Comparison of ENCODE assay signal across 13 cellular contexts in genomic region chr16:51243836-51244483, GRCh38.
A peak's percentile ranks its signal among the peaks of the same experiment; 100 is the strongest.
DNase-seq lines count a peak whose midpoint lies in the region; TF ChIP-seq lines count a peak whose summit lies in the region.
"Had no signal": no experiment of that assay in that cellular context is flagged by ENCODE, and none has a peak within 500 bp of the region (broad histone marks: within the 10 kb centered on the region; RNA-seq: fewer than 3 reads in every experiment).

No MANE protein-coding gene starts in this region.

- DNase-seq in Caki2 (ENCODE audit: low read depth) (peak; percentile 53), MG63 (peak; percentile 67), epithelial cell of esophagus (ENCODE audit: low read depth) (peak; percentile 65), mesendoderm (peak; percentile 32), prostate gland (ENCODE audit: low spot score) (no peak), NCI-H2029 treated with DMSO at 0.1 percent for 48 hours (lab: John Stamatoyannopoulos, UW) (no peak)
- no peak for DNase-seq in stimulated activated naive CD4-positive, alpha-beta T cell treated with Interleukin-2 at 50 U/mL for 16 hours (lab: John Stamatoyannopoulos, UW)
- DNase-seq in stimulated activated CD4-positive, alpha-beta T cell treated with anti-CD3 and anti-CD28 coated beads, Interleukin-2, amount 100 ng/mL, for 24 hours, result no peak
- DNase-seq: activated CD8-positive, alpha-beta memory T cell treated with anti-CD3 and anti-CD28 coated beads, Interleukin-2, amount 10 ng/mL, durations not matched to agents 7 days and 5 days; activated naive CD4-positive, alpha-beta T cell treated with anti-CD3 and anti-CD28 coated beads, Interleukin-2, amount 10 ng/mL, durations not matched to agents 7 days and 5 days; cerebellar nuclear complex; stimulated activated CD4-positive, alpha-beta T cell treated with anti-CD3 and anti-CD28 coated beads, Interleukin-12 subunit alpha, Interleukin-12 subunit beta, amount 100 ng/mL, for 4 hours had no signal

- no peaks in the 10 kb centered on the region for H3K9me3 ChIP-seq in MG63
- H3K9me3 ChIP-seq in prostate gland, result no peaks in the 10 kb centered on the region

- H3K4me3 ChIP-seq in MG63 (no peak overlapping the region), epithelial cell of esophagus (ENCODE audit: low read length) (no peak overlapping the region), mesendoderm (ENCODE audit: low read length) (no peak overlapping the region), prostate gland (no peak overlapping the region)
- H3K4me3 ChIP-seq: suprapubic skin had no signal

- H3K79me2 ChIP-seq in mesendoderm (ENCODE audit: control insufficient read depth, insufficient read depth, low read length), result no peaks in the 10 kb centered on the region

- no peak overlapping the region for H3K23ac ChIP-seq in mesendoderm (ENCODE audit: low read length)

- intact Hi-C loops in prostate gland (cut with DNase I), result no loop called here

- H2AK5ac ChIP-seq in mesendoderm (ENCODE audit: low read length), result no peak overlapping the region

- no peaks in the 10 kb centered on the region for H3K79me1 ChIP-seq in mesendoderm (ENCODE audit: low read length)

- H3K4me2 ChIP-seq in mesendoderm (ENCODE audit: low read length), result no peak overlapping the region

- no peak overlapping the region for H2BK15ac ChIP-seq in mesendoderm (replicated peaks; ENCODE audit: low read depth)

- TF ChIP-seq POLR2A in prostate gland (IDR thresholded peaks at IDR 0.05), result no peak

- peaks cover 11% of the 10 kb centered on the region for H3K27me3 ChIP-seq in MG63
- H3K27me3 ChIP-seq in mesendoderm (ENCODE audit: insufficient read depth, low read length, poor library complexity), result no peaks in the 10 kb centered on the region
- H3K27me3 ChIP-seq in prostate gland (replicated peaks; ENCODE audit: insufficient read depth), result no peaks in the 10 kb centered on the region

- in situ Hi-C loops in Caki2 (cut with HindIII; ENCODE audit: low pct_unique_long_range_greater_than_20kb, low sequenced_read_pairs), result no loop called here

- H3K56ac ChIP-seq in mesendoderm (ENCODE audit: low read length), result no peak overlapping the region

- H3K27ac ChIP-seq in mesendoderm (ENCODE audit: low read depth, low read length) (no peak overlapping the region), prostate gland (no peak overlapping the region)
- H3K27ac ChIP-seq: suprapubic skin had no signal

- no peak for TF ChIP-seq CTCF in epithelial cell of esophagus (IDR thresholded peaks at IDR 0.05; ENCODE audit: insufficient read depth, low read depth, low read length, missing control alignments)
- TF ChIP-seq CTCF in prostate gland (IDR thresholded peaks at IDR 0.05), result no peak

- H2BK120ac ChIP-seq in mesendoderm (ENCODE audit: low read depth, low read length), result no peak overlapping the region

- H3K9ac ChIP-seq in mesendoderm (ENCODE audit: low read length), result no peak overlapping the region

- no peak overlapping the region for H3K4ac ChIP-seq in mesendoderm (ENCODE audit: low read depth, low read length)

- no peak overlapping the region for H4K5ac ChIP-seq in mesendoderm (ENCODE audit: low read length)

- H3K36me3 ChIP-seq in MG63 (no peaks in the 10 kb centered on the region), mesendoderm (ENCODE audit: control insufficient read depth, insufficient read depth, low read length) (no peaks in the 10 kb centered on the region), prostate gland (no peaks in the 10 kb centered on the region)
- H3K36me3 ChIP-seq: suprapubic skin had no signal

- H3K18ac ChIP-seq in mesendoderm (ENCODE audit: low read length), result peak overlapping the region; percentile 62

- H3K4me1 ChIP-seq in mesendoderm (ENCODE audit: control insufficient read depth, low read depth, low read length), result peaks cover 3% of the 10 kb centered on the region
- no peaks in the 10 kb centered on the region for H3K4me1 ChIP-seq in prostate gland (replicated peaks)
- H3K4me1 ChIP-seq: suprapubic skin had no signal

- no CpG with 5 or more reads among the region's 12 CpGs for WGBS in mesendoderm (ENCODE audit: extremely low coverage, insufficient coverage, low lambda C conversion rate)
- 18% methylated on average over 12 of the region's 12 CpGs for WGBS in prostate gland

- no peak overlapping the region for H2BK5ac ChIP-seq in mesendoderm (ENCODE audit: low read length)

- H4K8ac ChIP-seq in mesendoderm (ENCODE audit: low read depth, low read length), result no peak overlapping the region

Comparison
In these comparisons a context has a peak if more than half of its experiments do, and no peak if none do; other contexts are left out.
1. DNase-seq: peak in Caki2 (single experiment), MG63 (single experiment), epithelial cell of esophagus (single experiment) and mesendoderm (single experiment); none in stimulated activated naive CD4-positive, alpha-beta T cell treated with Interleukin-2 at 50 U/mL for 16 hours (single experiment), prostate gland (single experiment), NCI-H2029 treated with DMSO at 0.1 percent for 48 hours (single experiment) and stimulated activated CD4-positive, alpha-beta T cell treated with anti-CD3 and anti-CD28 coated beads, Interleukin-2, amount 100 ng/mL, for 24 hours (0 of 2).